Comparison of ENCODE assay signal across 8 cellular contexts in genomic region chr17:47894498-47895253, GRCh38. TPM values are rescaled to one million over a fixed set of nuclear protein-coding genes. Genes with fewer than 3 reads are reported as not detected.
DNase-seq lines count a peak whose midpoint lies in the region; ATAC-seq, FAIRE-seq and TF ChIP-seq lines count a peak whose summit lies in the region.

No MANE protein-coding gene starts in this region.

- TF ChIP-seq CTCF in kidney (IDR thresholded peaks at IDR 0.05; ENCODE audit: borderline replicate concordance, extremely low read depth, insufficient read depth): no peak

- H3K4me3 ChIP-seq in adipocyte (ENCODE audit: low read length): peak overlapping the region; percentile 96
- H3K4me3 ChIP-seq in kidney (ENCODE audit: low read length in 2 of 2): peak overlapping the region; percentile 97 to 98

- peaks cover 28% of the 10 kb centered on the region for H3K4me1 ChIP-seq in adipocyte (ENCODE audit: control insufficient read depth, insufficient read depth, low read length)
- H3K4me1 ChIP-seq in kidney (ENCODE audit: control insufficient read depth in 1 of 2, insufficient read depth in 1 of 2, low read depth in 1 of 2, low read length in 2 of 2): peaks cover 14 to 17% of the 10 kb centered on the region in 2 donors

- no peaks in the 10 kb centered on the region for H3K9me3 Mint-ChIP-seq in T-helper 2 cell treated with Interferon-gamma antibody and Interleukin-4, amounts not matched to agents 5 μg/mL and 100 μg/mL, for 36 hours

- no peaks in the 10 kb centered on the region for H3K27me3 ChIP-seq in adipocyte (replicated peaks; ENCODE audit: control insufficient read depth, insufficient read depth, low read length)

- H3K4me1 Mint-ChIP-seq in T-helper 2 cell treated with Interferon-gamma antibody and Interleukin-4, amounts not matched to agents 5 μg/mL and 100 μg/mL, for 36 hours (ENCODE audit: low read depth): peaks cover 36% of the 10 kb centered on the region

- H3K4me3 Mint-ChIP-seq in T-helper 2 cell treated with Interferon-gamma antibody and Interleukin-4, amounts not matched to agents 5 μg/mL and 100 μg/mL, for 36 hours: peak overlapping the region; percentile 93

- peak overlapping the region; percentile 97 for H3K9ac ChIP-seq in adipocyte (ENCODE audit: low read length)
- H3K9ac ChIP-seq in kidney (ENCODE audit: low read length in 2 of 2): peak overlapping the region; percentile 88 to 96

- POLR2A ChIA-PET in HEK293T (lab: Yijun Ruan, JAX): interaction anchor here (0.8 to 5.3 kb wide), 21 partner anchors 8 to 245 kb away, joined by 3 to 79 read pairs (median 5); partner anchors contain the start of genes KPNB1, LRRC46, MRPL10 and NFE2L1

- no peak for FAIRE-seq in kidney (lab: Jason Lieb, UNC)

- H3K36me3 Mint-ChIP-seq in T-helper 2 cell treated with Interferon-gamma antibody and Interleukin-4, amounts not matched to agents 5 μg/mL and 100 μg/mL, for 36 hours (ENCODE audit: low read depth): peaks cover 11% of the 10 kb centered on the region

- H3K27me3 Mint-ChIP-seq in T-helper 2 cell treated with Interferon-gamma antibody and Interleukin-4, amounts not matched to agents 5 μg/mL and 100 μg/mL, for 36 hours (ENCODE audit: low read depth): no peaks in the 10 kb centered on the region

- H3K27ac ChIP-seq in kidney (ENCODE audit: low read depth in 2 of 2, low read length in 2 of 2): peak overlapping the region; percentile 90
- peak overlapping the region; percentile 89 for H3K27ac ChIP-seq in substantia nigra (ENCODE audit: low read depth, low read length, poor library complexity, severe bottlenecking)

- intact Hi-C loops in kidney (cut with DNase I): no loop called here

- H3K9me3 ChIP-seq in adipocyte (ENCODE audit: control insufficient read depth, low read length): no peaks in the 10 kb centered on the region
- H3K9me3 ChIP-seq in kidney (ENCODE audit: control insufficient read depth in 1 of 2, low read length in 2 of 2): no peaks in the 10 kb centered on the region

- ATAC-seq in GM19463 (IDR thresholded peaks at IDR 0.05; ENCODE audit: unreplicated experiment): no peak

- H3K36me3 ChIP-seq in adipocyte (ENCODE audit: control insufficient read depth, insufficient read depth, low read length, severe bottlenecking) (no peaks in the 10 kb centered on the region), kidney (ENCODE audit: control insufficient read depth in 1 of 2, insufficient read depth in 2 of 2, low read length in 2 of 2) (peaks cover 0 to 4% of the 10 kb centered on the region in 2 donors)

- H3K27ac Mint-ChIP-seq in T-helper 2 cell treated with Interferon-gamma antibody and Interleukin-4, amounts not matched to agents 5 μg/mL and 100 μg/mL, for 36 hours: peak overlapping the region; percentile 99

- DNase-seq in T-helper 2 cell treated with Interferon-gamma antibody and Interleukin-4, amounts not matched to agents 5 μg/mL and 100 μg/mL, for 36 hours (ENCODE audit: low spot score): no peak
- no peak for DNase-seq in T-helper 2 cell
- DNase-seq in adipocyte (ENCODE audit: low read depth): no peak
- DNase-seq in kidney: no peak
- DNase-seq in substantia nigra (lab: John Stamatoyannopoulos, UW): no peak
- no peak for DNase-seq in HEK293T (ENCODE audit: extremely low spot score)
- no peak for DNase-seq in activated CD4-positive, alpha-beta T cell treated with anti-CD3 and anti-CD28 coated beads for 4 hours

- CTCF ChIA-PET in HEK293T (lab: Yijun Ruan, JAX): interaction anchor here (0.7 to 17.9 kb wide), 3 partner anchors 50 to 123 kb away, joined by 3 to 355 read pairs (median 6); partner anchors contain the start of gene SCRN2

TF ChIP-seq in HEK293T, 16 proteins besides CTCF, POLR2A, EP300 and RAD21:
- TF ChIP-seq FOXK2 (IDR thresholded peaks at IDR 0.05) (no peak), FOXM1 (IDR thresholded peaks at IDR 0.05; ENCODE audit: borderline replicate concordance) (no peak), ELF4 (IDR thresholded peaks at IDR 0.05) (no peak), PKNOX1 (IDR thresholded peaks at IDR 0.05) (no peak), NFRKB (IDR thresholded peaks at IDR 0.05) (no peak), BHLHE40 (IDR thresholded peaks at IDR 0.05; ENCODE audit: borderline replicate concordance) (no peak), SP1 (IDR thresholded peaks at IDR 0.05) (no peak), ZNF384 (IDR thresholded peaks at IDR 0.05) (no peak; the same call in 1 of the 2 replicates), SUZ12 (IDR thresholded peaks at IDR 0.05) (no peak), TARDBP (IDR thresholded peaks at IDR 0.05) (no peak), L3MBTL2 (conservative IDR thresholded peaks at IDR 0.05) (no peak), FOXA1 (IDR thresholded peaks at IDR 0.05) (no peak), HDGF (IDR thresholded peaks at IDR 0.05; ENCODE audit: borderline replicate concordance) (no peak), CTBP1 (IDR thresholded peaks at IDR 0.05; ENCODE audit: borderline replicate concordance) (no peak), ARNT (IDR thresholded peaks at IDR 0.05) (no peak), LEF1 (IDR thresholded peaks at IDR 0.05; ENCODE audit: borderline replicate concordance) (no peak)

RNA-seq across cellular contexts. Expression of gene SP2, which starts 1.4 kb away (rescaled TPM):
- total RNA-seq in kidney: 23.6 TPM
- 9.0 TPM for polyA plus RNA-seq in kidney (ENCODE audit: insufficient read depth, low read depth, low replicate concordance)

RNA-seq across cellular contexts. Expression of gene SP6, which starts 43.7 kb away (rescaled TPM):
- total RNA-seq in kidney: 2.0 TPM
- 0.86 TPM for polyA plus RNA-seq in kidney (ENCODE audit: insufficient read depth, low read depth, low replicate concordance)

RNA-seq across cellular contexts. Expression of gene PNPO, which starts 46.7 kb away (rescaled TPM):
- total RNA-seq in kidney: 45.1 TPM
- polyA plus RNA-seq in kidney (ENCODE audit: insufficient read depth, low read depth, low replicate concordance): 55.8 TPM

RNA-seq across cellular contexts. Expression of gene SCRN2, which starts 53.6 kb away (rescaled TPM):
- total RNA-seq in kidney: 40.3 TPM
- polyA plus RNA-seq in kidney (ENCODE audit: insufficient read depth, low read depth, low replicate concordance): 172 TPM
